Comparison of ENCODE assay signal across 19 cellular contexts in the genomic region with DNA sequence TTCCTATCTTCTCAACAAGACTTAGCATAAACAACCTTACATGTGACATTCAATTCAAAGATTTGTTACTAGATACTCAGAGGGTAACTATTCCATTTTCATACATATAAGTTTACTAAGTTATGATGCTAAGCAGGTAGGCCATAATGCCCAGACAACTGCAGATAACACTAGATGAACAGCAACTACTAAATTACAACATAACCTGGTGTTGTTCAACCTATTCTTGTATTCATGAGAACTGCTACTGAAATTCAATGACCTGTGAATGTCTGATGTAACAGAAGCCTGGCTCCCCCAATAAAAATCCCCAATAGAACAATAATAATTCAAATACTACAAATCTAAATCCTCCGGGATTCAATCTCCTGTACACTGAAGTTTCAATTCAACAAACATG. TPM values are rescaled to one million over a fixed set of nuclear protein-coding genes. Genes with fewer than 3 reads are reported as not detected.
DNase-seq lines count a peak whose midpoint lies in the region; ATAC-seq, FAIRE-seq and TF ChIP-seq lines count a peak whose summit lies in the region.
"Had no signal": no experiment of that assay in that cellular context is flagged by ENCODE, and none has a peak within 500 bp of the region (broad histone marks: within the 10 kb centered on the region; RNA-seq: fewer than 3 reads in every experiment).

No MANE protein-coding gene starts in this region.

- intact Hi-C loops in Panc1 (cut with micrococcal nuclease; ENCODE audit: unreplicated experiment): no loop called here
- intact Hi-C loops in endothelial cell of umbilical vein (cut with micrococcal nuclease): no loop called here
- intact Hi-C loops in psoas muscle (cut with DNase I): loop anchor here in 1 of 2 donors (5.0 kb wide), 1 partner anchor 89 kb away; no protein-coding TSS in a partner anchor
- intact Hi-C loops in vagina (cut with DNase I): no loop called here

- POLR2A ChIA-PET in Panc1 (lab: Charles Lee) (interaction anchor here (0.6 kb wide), 1 partner anchor 198 kb away, joined by 5 read pairs; no protein-coding TSS in a partner anchor), endothelial cell of umbilical vein (lab: Charles Lee) (interaction anchor here (0.7 kb wide), 1 partner anchor 24 kb away, joined by 3 read pairs; no protein-coding TSS in a partner anchor)

- CTCF ChIA-PET in Panc1 (lab: Charles Lee) (no interaction called here), endothelial cell of umbilical vein (lab: Charles Lee) (interaction anchor here (0.8 to 1.1 kb wide), 4 partner anchors 11 to 91 kb away, joined by 3 to 4 read pairs (median 3); no protein-coding TSS in a partner anchor)

- H3K4ac ChIP-seq in neuronal stem cell (ENCODE audit: low read length): no peak overlapping the region

- no peak overlapping the region for H2BK5ac ChIP-seq in neuronal stem cell (ENCODE audit: low read length)

- no peak overlapping the region for H3K4me2 ChIP-seq in GM23248 (ENCODE audit: unreplicated experiment)
- no peak overlapping the region for H3K4me2 ChIP-seq in endothelial cell of umbilical vein (ENCODE audit: insufficient read depth, low read length)
- H3K4me2 ChIP-seq in neuronal stem cell (ENCODE audit: insufficient read depth, low read length, poor library complexity, severe bottlenecking): no peak overlapping the region

- H2AFZ ChIP-seq in GM23248 (no peak overlapping the region), endothelial cell of umbilical vein (ENCODE audit: low read depth, low read length) (no peak overlapping the region), neuronal stem cell (ENCODE audit: low read length) (no peak overlapping the region)

- H4K91ac ChIP-seq in neuronal stem cell (ENCODE audit: low read depth, low read length, poor library complexity): no peak overlapping the region

- TF ChIP-seq CTCF in Panc1 (IDR thresholded peaks at IDR 0.05) (no peak), endothelial cell of umbilical vein (IDR thresholded peaks at IDR 0.05; ENCODE audit: extremely low read depth in 1 of 2, insufficient read depth in 1 of 2, low read depth in 1 of 2, low read length in 2 of 2) (no peak), psoas muscle (IDR thresholded peaks at IDR 0.05) (no peak), vagina (IDR thresholded peaks at IDR 0.05) (no peak)

- TF ChIP-seq POLR2A in endothelial cell of umbilical vein (IDR thresholded peaks at IDR 0.05; ENCODE audit: low read depth, low read length) (no peak), vagina (IDR thresholded peaks at IDR 0.05) (no peak)

- no peak overlapping the region for H3K9ac ChIP-seq in GM23248
- H3K9ac ChIP-seq in endothelial cell of umbilical vein (replicated peaks; ENCODE audit: extremely low read depth, insufficient read depth, low read length): no peak overlapping the region
- no peak overlapping the region for H3K9ac ChIP-seq in neuronal stem cell (ENCODE audit: low read depth, low read length, poor library complexity)

- H4K20me1 ChIP-seq in GM23248 (ENCODE audit: insufficient read depth): no peaks in the 10 kb centered on the region
- no peaks in the 10 kb centered on the region for H4K20me1 ChIP-seq in endothelial cell of umbilical vein (replicated peaks; ENCODE audit: control insufficient read depth, extremely low read depth, insufficient read depth, low read length)

- H3K18ac ChIP-seq in neuronal stem cell (ENCODE audit: low read length): no peak overlapping the region

- H3K79me2 ChIP-seq in GM23248 (ENCODE audit: insufficient read depth) (peaks cover 85% of the 10 kb centered on the region), endothelial cell of umbilical vein (ENCODE audit: control insufficient read depth, insufficient read depth, low read length) (peaks cover 37% of the 10 kb centered on the region)

- in situ Hi-C loops in GM23248 (cut with MboI) (loop anchor here (25.0 kb wide), 1 partner anchor 214 kb away; no protein-coding TSS in a partner anchor), Panc1 (cut with HindIII; ENCODE audit: low pct_unique_long_range_greater_than_20kb, low sequenced_read_pairs) (no loop called here)

- no TSS peak for BruUV-seq in Panc1 (replicated peaks; lab: Mats Ljungman, UMichigan)
- no TSS peak for BruUV-seq in endothelial cell of umbilical vein (replicated peaks; lab: Mats Ljungman, UMichigan)

- H3K9me3 ChIP-seq in GM23248 (ENCODE audit: low read depth) (no peaks in the 10 kb centered on the region), Panc1 (ENCODE audit: control insufficient read depth, insufficient read depth, low read depth, low read length) (no peaks in the 10 kb centered on the region), endothelial cell of umbilical vein (replicated peaks; ENCODE audit: control insufficient read depth, insufficient read depth, low read length) (no peaks in the 10 kb centered on the region), psoas muscle (no peaks in the 10 kb centered on the region), vagina (no peaks in the 10 kb centered on the region), neuronal stem cell (replicated peaks in 1 of 2; ENCODE audit: control insufficient read depth in 2 of 2, insufficient read depth in 1 of 2, low read depth in 1 of 2, low read length in 2 of 2) (no peaks in the 10 kb centered on the region)
- H3K9me3 ChIP-seq: BE2C had no signal

- dilution Hi-C loops in endothelial cell of umbilical vein (cut with MboI; ENCODE audit: extremely low pct_ligation_motif_present, low sequenced_read_pairs): no loop called here

- FAIRE-seq in endothelial cell of umbilical vein (lab: Jason Lieb, UNC): no peak
- FAIRE-seq: D721Med, GM12892, GM19239 had no signal

- H2BK15ac ChIP-seq in neuronal stem cell (ENCODE audit: low read length): no peak overlapping the region

- no peak overlapping the region for H2BK120ac ChIP-seq in neuronal stem cell (ENCODE audit: low read depth, low read length)

- peaks cover 53% of the 10 kb centered on the region for H3K36me3 ChIP-seq in GM23248 (ENCODE audit: low read depth)
- H3K36me3 ChIP-seq in Panc1 (ENCODE audit: control insufficient read depth, insufficient read depth, low read length): peaks cover 18% of the 10 kb centered on the region
- peaks cover 4 to 17% of the 10 kb centered on the region in 2 experiments for H3K36me3 ChIP-seq in endothelial cell of umbilical vein (ENCODE audit: control insufficient read depth in 2 of 2, extremely low read depth in 1 of 2, insufficient read depth in 2 of 2, low read length in 2 of 2)
- H3K36me3 ChIP-seq in psoas muscle (ENCODE audit: insufficient read depth in 1 of 2, low read depth in 1 of 2): peaks cover 5 to 46% of the 10 kb centered on the region in 2 donors
- H3K36me3 ChIP-seq in vagina: peaks cover 0 to 15% of the 10 kb centered on the region in 2 donors
- peaks cover 0 to 75% of the 10 kb centered on the region in 2 donors for H3K36me3 ChIP-seq in neuronal stem cell (replicated peaks in 1 of 2; ENCODE audit: control insufficient read depth in 2 of 2, insufficient read depth in 2 of 2, low read length in 2 of 2)

- no peak overlapping the region for H4K8ac ChIP-seq in neuronal stem cell (ENCODE audit: low read depth, low read length)

- H3F3A ChIP-seq in GM23248 (ENCODE audit: insufficient read depth): peaks cover 40% of the 10 kb centered on the region

- no peaks in the 10 kb centered on the region for H3K9me2 ChIP-seq in GM23248 (ENCODE audit: insufficient read depth)

- 89 to 100% methylated on average over 1 of the region's 1 CpG for WGBS in GM23248 (ENCODE audit: low coverage in 1 of 2, low lambda C conversion rate in 2 of 2, missing lambda C conversion rate in 2 of 2), 2 experiments
- 88 to 97% (median 91%) methylated on average over 1 of the region's 1 CpG for WGBS in psoas muscle, 3 donors
- no CpG with 5 or more reads among the region's 1 CpG for WGBS in neuronal stem cell (ENCODE audit: extremely low coverage in 2 of 2, insufficient read length in 2 of 2, insufficient replicate concordance in 1 of 2), 2 donors

- H3K79me1 ChIP-seq in neuronal stem cell (ENCODE audit: low read depth, low read length): no peaks in the 10 kb centered on the region

- H3K14ac ChIP-seq in neuronal stem cell (ENCODE audit: low read length): no peak overlapping the region

- H3K23ac ChIP-seq in neuronal stem cell (ENCODE audit: low read depth, low read length, poor library complexity): no peak overlapping the region

- H3K4me1 ChIP-seq in GM23248 (ENCODE audit: insufficient read depth) (peaks cover 30% of the 10 kb centered on the region), Panc1 (ENCODE audit: control insufficient read depth, insufficient read depth, low read length) (peaks cover 40% of the 10 kb centered on the region), endothelial cell of umbilical vein (ENCODE audit: control insufficient read depth, extremely low read depth, insufficient read depth, low read length) (peaks cover 47% of the 10 kb centered on the region), psoas muscle (peaks cover 46% of the 10 kb centered on the region), vagina (peaks cover 28% of the 10 kb centered on the region), neuronal stem cell (ENCODE audit: control insufficient read depth in 2 of 2, insufficient read depth in 1 of 2, low read depth in 1 of 2, low read length in 2 of 2) (peaks cover 1 to 6% of the 10 kb centered on the region in 2 donors)
- H3K4me1 ChIP-seq: BE2C had no signal

- H2BK12ac ChIP-seq in neuronal stem cell (ENCODE audit: low read length): no peak overlapping the region

- no peaks in the 10 kb centered on the region for H3K9me1 ChIP-seq in endothelial cell of umbilical vein (replicated peaks; ENCODE audit: control insufficient read depth, extremely low read depth, insufficient read depth, low read length)

- DNase-seq in GM23248 (no peak), Panc1 (ENCODE audit: low read depth, low spot score) (no peak), endothelial cell of umbilical vein (ENCODE audit: low read depth, low spot score) (no peak), psoas muscle (no peak), vagina (ENCODE audit: extremely low spot score in 2 of 2) (no peak), NK-92 (lab: John Stamatoyannopoulos, UW; ENCODE audit: unreplicated experiment) (no peak), neuronal stem cell (ENCODE audit: low spot score) (no peak), KG1 (lab: John Stamatoyannopoulos, UW) (no peak)
- DNase-seq: BE2C; CD8-positive, alpha-beta T cell; COR-L47; DMS153; DMS79 treated with DMSO at 0.1 percent for 48 hours; EL; GDM1 had no signal

- ATAC-seq in Panc1 (no peak), psoas muscle (peak in 2 of 4 donors; percentile 64 to 68)
- ATAC-seq: CD8-positive, alpha-beta T cell had no signal

- H3K4me3 ChIP-seq in GM23248 (no peak overlapping the region), Panc1 (ENCODE audit: low read depth in 2 of 2, low read length in 2 of 2) (no peak overlapping the region), endothelial cell of umbilical vein (replicated peaks in 1 of 3; ENCODE audit: insufficient read depth in 1 of 3, low read depth in 1 of 3, low read length in 3 of 3) (no peak overlapping the region), psoas muscle (no peak overlapping the region), vagina (no peak overlapping the region), neuronal stem cell (ENCODE audit: low read length in 2 of 2) (no peak overlapping the region)

- H3K27ac ChIP-seq in GM23248: 0 out of 2 replicates have a peak overlapping the region, but pooled peaks have one; percentile 4
- peak overlapping the region; percentile 90 for H3K27ac ChIP-seq in Panc1 (ENCODE audit: low read length)
- H3K27ac ChIP-seq in endothelial cell of umbilical vein (ENCODE audit: insufficient read depth, low read depth, low read length): peak overlapping the region; percentile 17
- H3K27ac ChIP-seq in psoas muscle: peak overlapping the region; percentile 53
- no peak overlapping the region for H3K27ac ChIP-seq in vagina
- H3K27ac ChIP-seq in neuronal stem cell (replicated peaks; ENCODE audit: low read length): no peak overlapping the region
- H3K27ac ChIP-seq: C4-2B had no signal

- H3K27me3 ChIP-seq in GM23248 (replicated peaks; ENCODE audit: insufficient read depth) (no peaks in the 10 kb centered on the region), Panc1 (ENCODE audit: control insufficient read depth, insufficient read depth, low read length) (no peaks in the 10 kb centered on the region), endothelial cell of umbilical vein (ENCODE audit: control insufficient read depth in 2 of 2, insufficient read depth in 2 of 2, low read length in 2 of 2) (no peaks in the 10 kb centered on the region), psoas muscle (ENCODE audit: insufficient read depth in 3 of 3, low read length in 2 of 3) (no peaks in the 10 kb centered on the region), vagina (no peaks in the 10 kb centered on the region), neuronal stem cell (ENCODE audit: control insufficient read depth in 3 of 3, insufficient read depth in 3 of 3, low read depth in 1 of 3, low read length in 3 of 3) (no peaks in the 10 kb centered on the region)
- H3K27me3 ChIP-seq: BE2C had no signal

- H2AK5ac ChIP-seq in neuronal stem cell (ENCODE audit: low read depth, low read length): no peak overlapping the region

RNA-seq across cellular contexts. Expression of gene FEZ2, which starts 24.8 kb away (rescaled TPM):
- total RNA-seq in GM23248 (2014; rRNA removed; shearing (Covaris generic)): 86.2 and 93.2 TPM in 2 replicates
- polyA plus RNA-seq in GM23248 (2016; fragmentation: Nextera tagmentation; extraction: Ambion mirVana) (48.8 and 50.5 TPM in 2 replicates), endothelial cell of umbilical vein (28.1 and 41.2 TPM in 2 replicates), psoas muscle (100 to 1,000 TPM in 2 of 3 donors, 10 to 100 TPM in 1; 69.0 to 240 (median 151) TPM)
- total RNA-seq in Panc1 (2021; ENCODE audit: unreplicated experiment) (51.1 TPM), endothelial cell of umbilical vein (72.4 and 73.5 TPM in 2 replicates), psoas muscle (100 to 1,000 TPM in 3 of 4 donors, 10 to 100 TPM in 1; 61.5 to 291 (median 181) TPM), vagina (39.3 TPM)
- 37.1 TPM for polyA plus RNA-seq in Panc1 (2012; ENCODE audit: insufficient read length)
- 44.1 and 46.1 TPM in 2 replicates for polyA plus RNA-seq in endothelial cell of umbilical vein (2011; cell fraction: cytosol; rRNA removed)
- polyA plus RNA-seq in endothelial cell of umbilical vein (2011; cell fraction: nucleus; rRNA removed): 42.3 and 62.0 TPM in 2 replicates
- polyA plus RNA-seq in endothelial cell of umbilical vein (2012): 134 and 161 TPM in 2 replicates
- 24.7 and 28.9 TPM in 2 replicates for polyA minus RNA-seq in endothelial cell of umbilical vein
- 6.8 TPM for polyA minus RNA-seq in endothelial cell of umbilical vein (2011; cell fraction: cytosol; rRNA and poly(A)+ RNA removed)
- 61.0 and 82.1 TPM in 2 replicates for polyA minus RNA-seq in endothelial cell of umbilical vein (2011; cell fraction: nucleus; rRNA and poly(A)+ RNA removed)
- 49.3 TPM for polyA plus RNA-seq in neuronal stem cell (2013, experiment 1 of 2)
- polyA plus RNA-seq in neuronal stem cell (2013, experiment 2 of 2): 50.9 TPM

Comparison
In these comparisons a context has a peak if more than half of its experiments do, and no peak if none do; other contexts are left out.
1. H3K27ac ChIP-seq: peak in GM23248 (single experiment), Panc1 (single experiment), endothelial cell of umbilical vein (single experiment) and psoas muscle (single experiment); none in vagina (single experiment) and neuronal stem cell (single experiment).